Comparison of ENCODE assay signal across 8 cellular contexts in genomic region chr19:2084993-2085720, GRCh38. TPM values are rescaled to one million over a fixed set of nuclear protein-coding genes. Genes with fewer than 3 reads are reported as not detected.
A peak's percentile ranks its signal among the peaks of the same experiment; 100 is the strongest.
DNase-seq lines count a peak whose midpoint lies in the region; ATAC-seq, FAIRE-seq and TF ChIP-seq lines count a peak whose summit lies in the region.

No MANE protein-coding gene starts in this region.

- peak; percentile 81 for DNase-seq in EH (ENCODE audit: low read depth)
- peak; percentile 95 for DNase-seq in SIG-M5 treated with dmso at 0.1 percent for 504 hours (lab: John Stamatoyannopoulos, UW; ENCODE audit: unreplicated experiment)
- peak; percentile 93 for DNase-seq in activated naive CD4-positive, alpha-beta T cell treated with Interleukin-2 at 50 U/mL for 16 hours
- peak; percentile 88 for DNase-seq in kidney
- peak; percentile 90 for DNase-seq in stimulated activated CD8-positive, alpha-beta memory T cell treated with anti-CD3 and anti-CD28 coated beads, Interleukin-12 subunit alpha, Interleukin-12 subunit beta, amount 100 ng/mL, for 1 hour (ENCODE audit: low read depth)
- DNase-seq in midbrain (lab: John Stamatoyannopoulos, UW) = no peak
- no peak for DNase-seq in coronary artery (ENCODE audit: low spot score)

- H3K9ac ChIP-seq in kidney (ENCODE audit: low read length in 2 of 2) = no peak overlapping the region

- H3K4me1 ChIP-seq in kidney (ENCODE audit: control insufficient read depth in 1 of 2, insufficient read depth in 1 of 2, low read depth in 1 of 2, low read length in 2 of 2) = peaks cover 0 to 4% of the 10 kb centered on the region in 2 donors

- H3K4me3 ChIP-seq in kidney (ENCODE audit: low read length in 2 of 2) (no peak overlapping the region), coronary artery (no peak overlapping the region)

- TF ChIP-seq CTCF in kidney (IDR thresholded peaks at IDR 0.05; ENCODE audit: borderline replicate concordance, extremely low read depth, insufficient read depth) (no peak), coronary artery (IDR thresholded peaks at IDR 0.05) (no peak)

- no peak for FAIRE-seq in kidney (lab: Jason Lieb, UNC)

- peak; percentile 36 for ATAC-seq in HG02759 (IDR thresholded peaks at IDR 0.05; ENCODE audit: unreplicated experiment)

- no peaks in the 10 kb centered on the region for H3K9me3 ChIP-seq in kidney (ENCODE audit: control insufficient read depth in 1 of 2, low read length in 2 of 2)

- H3K27ac ChIP-seq in kidney (ENCODE audit: low read depth in 2 of 2, low read length in 2 of 2) = peak overlapping the region in 1 of 2 donors; percentile 17
- peak overlapping the region in 1 of 2 donors; percentile 43 for H3K27ac ChIP-seq in coronary artery

- H3K36me3 ChIP-seq in kidney (ENCODE audit: control insufficient read depth in 1 of 2, insufficient read depth in 2 of 2, low read length in 2 of 2) = peaks cover 0 to 2% of the 10 kb centered on the region in 2 donors

- intact Hi-C loops in kidney (cut with DNase I) = no loop called here

RNA-seq across cellular contexts. Expression of gene MOB3A, which starts 11.0 kb away (rescaled TPM):
- 59.7 TPM for total RNA-seq in kidney
- polyA plus RNA-seq in kidney (ENCODE audit: insufficient read depth, low read depth, low replicate concordance) = 16.9 TPM

RNA-seq across cellular contexts. Expression of gene IZUMO4, which starts 11.6 kb away (rescaled TPM):
- total RNA-seq in kidney = 4.3 TPM
- polyA plus RNA-seq in kidney (ENCODE audit: insufficient read depth, low read depth, low replicate concordance) = 8.9 TPM

RNA-seq across cellular contexts. Expression of gene MKNK2, which starts 34.1 kb away (rescaled TPM):
- total RNA-seq in kidney = 190 TPM
- polyA plus RNA-seq in kidney (ENCODE audit: insufficient read depth, low read depth, low replicate concordance) = 67.2 TPM

Comparison
In these comparisons a context has a peak if more than half of its experiments do, and no peak if none do; other contexts are left out.
1. DNase-seq: peak in EH (single experiment), SIG-M5 treated with dmso at 0.1 percent for 504 hours (single experiment), activated naive CD4-positive, alpha-beta T cell treated with Interleukin-2 at 50 U/mL for 16 hours (single experiment), kidney (single experiment) and stimulated activated CD8-positive, alpha-beta memory T cell treated with anti-CD3 and anti-CD28 coated beads, Interleukin-12 subunit alpha, Interleukin-12 subunit beta, amount 100 ng/mL, for 1 hour (single experiment); none in midbrain (single experiment) and coronary artery (single experiment).